ENCODE assay signal across 8 cellular contexts in the genomic region with DNA sequence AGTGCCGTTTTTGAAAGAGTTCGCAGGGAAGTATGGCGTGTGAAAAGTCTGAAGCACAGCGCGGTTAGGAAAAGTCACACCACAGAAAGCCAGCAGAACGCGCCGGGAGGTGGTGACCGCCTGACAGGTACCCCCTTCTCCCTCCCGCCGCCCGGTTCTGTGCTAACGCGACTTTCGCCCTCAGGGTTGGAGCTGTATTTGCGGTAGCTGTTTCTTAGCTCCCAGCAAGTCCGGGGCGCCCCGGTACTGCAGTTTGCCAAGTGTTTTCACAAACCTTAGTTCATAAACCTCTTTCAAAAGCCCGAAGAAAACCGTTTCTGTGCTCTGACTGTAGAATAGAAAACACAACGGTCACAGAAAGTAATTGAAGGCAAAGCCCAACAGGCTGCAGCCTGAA. TPM values are rescaled to one million over a fixed set of nuclear protein-coding genes. Genes with fewer than 3 reads are reported as not detected.
DNase-seq lines count a peak whose midpoint lies in the region; ATAC-seq and TF ChIP-seq lines count a peak whose summit lies in the region.

No MANE protein-coding gene starts in this region.

- H3K4me1 ChIP-seq in Peyer's patch (peaks cover 0 to 5% (median 0%) of the 10 kb centered on the region in 4 donors), iPS-15b (ENCODE audit: control insufficient read depth, insufficient read depth, low read length) (peaks cover 8% of the 10 kb centered on the region), skeletal muscle tissue (ENCODE audit: control insufficient read depth in 3 of 3, insufficient read depth in 3 of 3, low read length in 3 of 3) (peaks cover 18 to 21% (median 20%) of the 10 kb centered on the region in 3 donors)

- H3K36me3 ChIP-seq in Peyer's patch: no peaks in the 10 kb centered on the region
- H3K36me3 ChIP-seq in iPS-15b (ENCODE audit: control insufficient read depth, insufficient read depth, low read length): no peaks in the 10 kb centered on the region
- no peaks in the 10 kb centered on the region for H3K36me3 ChIP-seq in skeletal muscle tissue (ENCODE audit: control insufficient read depth in 3 of 3, insufficient read depth in 3 of 3, low read length in 3 of 3)

- H3K27me3 ChIP-seq in Peyer's patch (no peaks in the 10 kb centered on the region), iPS-15b (ENCODE audit: control insufficient read depth, insufficient read depth, low read length) (peaks cover 28% of the 10 kb centered on the region), skeletal muscle tissue (ENCODE audit: control insufficient read depth in 3 of 3, insufficient read depth in 3 of 3, low read length in 3 of 3) (no peaks in the 10 kb centered on the region)

- TF ChIP-seq POLR2A in Peyer's patch (IDR thresholded peaks at IDR 0.05): no peak

- CTCF ChIA-PET in AG04449 (lab: Yijun Ruan, JAX): interaction anchor here (0.7 to 2.2 kb wide), 9 partner anchors 10 to 217 kb away, joined by 3 to 7 read pairs (median 4); no protein-coding TSS in a partner anchor

- DNase-seq in AG04449 (ENCODE audit: low read depth, low spot score): no peak
- DNase-seq in Peyer's patch: peak; percentile 51 to 69 (median 65)
- no peak for DNase-seq in HK-2 (ENCODE audit: unreplicated experiment)

- H3K9ac ChIP-seq in iPS-15b (ENCODE audit: low read depth, low read length) (no peak overlapping the region), skeletal muscle tissue (ENCODE audit: low read depth in 1 of 3, low read length in 3 of 3) (peak overlapping the region; percentile 76 to 92 (median 91))

- POLR2A ChIA-PET in AG04449 (lab: Yijun Ruan, JAX): interaction anchor here (0.8 to 2.0 kb wide), 7 partner anchors 14 to 701 kb away, joined by 3 to 9 read pairs (median 4); a partner anchor contains a TSS

- TF ChIP-seq CTCF in AG04449 (IDR thresholded peaks at IDR 0.05; ENCODE audit: insufficient read depth, low read length, missing control alignments): no peak
- TF ChIP-seq CTCF in Peyer's patch (IDR thresholded peaks at IDR 0.05): peak in 2 of 6 experiments; percentile 7 to 12

- H3K27ac ChIP-seq in Peyer's patch (peak overlapping the region; percentile 73 to 89 (median 82)), angular gyrus (ENCODE audit: low read depth, low read length) (peak overlapping the region; percentile 38), skeletal muscle tissue (ENCODE audit: low read depth, low read length) (peak overlapping the region; percentile 89)

- ATAC-seq in GM18861 (IDR thresholded peaks at IDR 0.05; ENCODE audit: unreplicated experiment): peak; percentile 36
- ATAC-seq in HG03060 (IDR thresholded peaks at IDR 0.05; ENCODE audit: low read depth, unreplicated experiment): peak; percentile 35

- H3K4me3 ChIP-seq in AG04449 (ENCODE audit: low read depth, low read length): peak overlapping the region; percentile 76
- H3K4me3 ChIP-seq in Peyer's patch: peak overlapping the region; percentile 73 to 83 (median 77)
- H3K4me3 ChIP-seq in iPS-15b (ENCODE audit: low read depth, low read length): peak overlapping the region; percentile 87
- peak overlapping the region; percentile 83 to 94 (median 83) for H3K4me3 ChIP-seq in skeletal muscle tissue (ENCODE audit: low read length in 3 of 3)

- H3K9me3 ChIP-seq in Peyer's patch: no peaks in the 10 kb centered on the region
- H3K9me3 ChIP-seq in iPS-15b (ENCODE audit: control insufficient read depth, insufficient read depth, low read length): no peaks in the 10 kb centered on the region
- H3K9me3 ChIP-seq in skeletal muscle tissue (ENCODE audit: control insufficient read depth in 3 of 3, low read length in 3 of 3): no peaks in the 10 kb centered on the region

RNA-seq across cellular contexts. Expression of a gene that starts 0.4 kb away (rescaled TPM):
- total RNA-seq in Peyer's patch (10 to 100 TPM; 11.4 to 47.0 (median 16.9) TPM), skeletal muscle tissue (27.1 TPM)

RNA-seq across cellular contexts. Expression of a gene that starts 56.9 kb away (rescaled TPM):
- total RNA-seq in Peyer's patch (1 to 10 TPM; 1.8 to 7.4 (median 2.6) TPM), skeletal muscle tissue (7.3 TPM)

Comparison
In these comparisons a context has a peak if more than half of its experiments do, and no peak if none do; other contexts are left out.
1. DNase-seq: peak in Peyer's patch (3 of 3); none in AG04449 (single experiment) and HK-2 (single experiment).
2. H3K27ac ChIP-seq: peak in every context shown above with its lines; median percentile 89 in skeletal muscle tissue; 82 in Peyer's patch; 38 in angular gyrus.
3. Peak in every context shown above with its lines, with median percentiles within 50 percentile points of each other: H3K4me3 ChIP-seq.